In the genomic region with DNA sequence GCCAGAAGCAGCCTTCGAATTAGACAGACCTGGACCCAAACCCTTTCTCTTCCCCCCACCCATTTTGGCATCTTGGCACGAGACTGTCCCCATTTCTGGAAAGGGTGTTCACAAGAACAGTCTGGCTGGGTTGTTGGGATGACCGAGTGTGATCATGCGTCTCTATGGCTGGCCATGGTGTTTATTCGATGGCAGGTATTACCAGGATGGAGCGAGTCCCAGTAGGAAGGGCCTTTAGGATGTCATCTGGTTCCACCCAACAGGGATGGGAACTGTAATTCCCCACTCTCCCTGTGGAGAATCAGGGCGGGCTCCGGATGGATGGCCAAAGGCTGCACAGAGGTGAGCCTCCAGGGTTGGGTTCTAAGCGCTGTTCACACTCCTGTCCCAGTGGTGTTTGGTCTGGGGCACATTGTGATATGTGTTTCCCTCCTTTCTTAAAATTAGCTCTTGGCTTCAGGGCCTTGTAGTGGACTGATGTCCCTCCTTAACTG, we compare ENCODE assay signal across 8 cellular contexts. TPM values are rescaled to one million over a fixed set of nuclear protein-coding genes. Genes with fewer than 3 reads are reported as not detected.
DNase-seq lines count a peak whose midpoint lies in the region; ATAC-seq and TF ChIP-seq lines count a peak whose summit lies in the region.

No MANE protein-coding gene starts in this region.

- H3K4me3 ChIP-seq in Caco-2 (ENCODE audit: low read depth, low read length) (no peak overlapping the region), Loucy (ENCODE audit: low read length, poor library complexity, severe bottlenecking) (peak overlapping the region; percentile 75), trophoblast cell (ENCODE audit: low read depth, low read length) (no peak overlapping the region)

- peaks cover 26% of the 10 kb centered on the region for H3K79me1 ChIP-seq in trophoblast cell (ENCODE audit: low read length)

- peaks cover 16% of the 10 kb centered on the region for H3F3A ChIP-seq in Loucy (ENCODE audit: low read depth)

- peak overlapping the region; percentile 45 for H2AK5ac ChIP-seq in trophoblast cell (ENCODE audit: low read length)

- H3K23ac ChIP-seq in trophoblast cell (ENCODE audit: low read length), result no peak overlapping the region

- CTCF ChIA-PET in Caco-2 (lab: Charles Lee), result interaction anchor here (1.1 to 2.6 kb wide), 2 partner anchors 18 to 125 kb away, joined by 4 to 7 read pairs; no protein-coding TSS in a partner anchor

- intact Hi-C loops in Caco-2 (cut with micrococcal nuclease; ENCODE audit: unreplicated experiment), result loop anchor here (5.0 kb wide), 1 partner anchor 123 kb away; a partner anchor contains a TSS
- intact Hi-C loops in dendritic cell treated with granulocyte-macrophage colony-stimulating factor and Interleukin-4, amounts not matched to agents 40 ng/mL and 50 ng/mL, for 4 days (cut with micrococcal nuclease), result no loop called here

- H3K4me3 Mint-ChIP-seq in Caco-2 (ENCODE audit: unreplicated experiment), result peak overlapping the region; percentile 67
- H3K4me3 Mint-ChIP-seq in dendritic cell treated with granulocyte-macrophage colony-stimulating factor and Interleukin-4, amounts not matched to agents 40 ng/mL and 50 ng/mL, for 4 days, result no peak overlapping the region

- H3K36me3 ChIP-seq in Caco-2 (ENCODE audit: control insufficient read depth, insufficient read depth, low read length) (no peaks in the 10 kb centered on the region), Loucy (ENCODE audit: insufficient read depth, low read length) (peaks cover 13% of the 10 kb centered on the region; the same call in 1 of the 2 replicates), trophoblast cell (ENCODE audit: control insufficient read depth in 1 of 2, insufficient read depth in 2 of 2, low read length in 2 of 2) (no peaks in the 10 kb centered on the region)

- peak overlapping the region; percentile 73 for H3K18ac ChIP-seq in trophoblast cell (ENCODE audit: low read length)

- DNase-seq in Caco-2 (no peak), trophoblast cell (no peak), epidermal melanocyte (ENCODE audit: insufficient read length, low spot score) (no peak), DMS79 treated with DMSO at 0.1 percent for 48 hours (lab: John Stamatoyannopoulos, UW) (no peak)
- no peak for DNase-seq in stimulated activated CD4-positive, alpha-beta T cell treated with anti-CD3 and anti-CD28 coated beads, Interleukin-4, amount 100 ng/mL, for 1 hour

- peak overlapping the region; percentile 66 for H2BK12ac ChIP-seq in trophoblast cell (ENCODE audit: low read length)

- H3K4me1 Mint-ChIP-seq in Caco-2 (ENCODE audit: low read depth, unreplicated experiment), result peaks cover 27% of the 10 kb centered on the region
- peaks cover 54% of the 10 kb centered on the region for H3K4me1 Mint-ChIP-seq in dendritic cell treated with granulocyte-macrophage colony-stimulating factor and Interleukin-4, amounts not matched to agents 40 ng/mL and 50 ng/mL, for 4 days (ENCODE audit: low read depth)

- no TSS peak for BruUV-seq in Caco-2 (replicated peaks; lab: Mats Ljungman, UMichigan)

- H2AFZ ChIP-seq in Loucy (ENCODE audit: low read length), result no peak overlapping the region
- peak overlapping the region; percentile 37 for H2AFZ ChIP-seq in trophoblast cell (ENCODE audit: insufficient read depth, low read length, poor library complexity)

- peak overlapping the region; percentile 46 for H3K4ac ChIP-seq in trophoblast cell (ENCODE audit: low read depth, low read length)

- H3K4me2 ChIP-seq in Loucy (ENCODE audit: low read depth, low read length, poor library complexity, severe bottlenecking) (peak overlapping the region; percentile 92), trophoblast cell (ENCODE audit: low read length) (no peak overlapping the region)

- H2BK120ac ChIP-seq in trophoblast cell (ENCODE audit: insufficient read depth, low read length, poor library complexity), result peak overlapping the region; percentile 89

- peak overlapping the region; percentile 60 for H2BK5ac ChIP-seq in trophoblast cell (ENCODE audit: low read depth, low read length, poor library complexity)

- H3K27ac ChIP-seq in trophoblast cell (ENCODE audit: low read depth, low read length), result peak overlapping the region; percentile 83

- H3K79me2 ChIP-seq in Loucy (ENCODE audit: insufficient read depth, low read length) (peaks cover 40% of the 10 kb centered on the region), trophoblast cell (ENCODE audit: control insufficient read depth, insufficient read depth, low read length, poor library complexity) (no peaks in the 10 kb centered on the region)

- H3K27ac Mint-ChIP-seq in Caco-2 (ENCODE audit: unreplicated experiment), result peak overlapping the region; percentile 97
- H3K27ac Mint-ChIP-seq in dendritic cell treated with granulocyte-macrophage colony-stimulating factor and Interleukin-4, amounts not matched to agents 40 ng/mL and 50 ng/mL, for 4 days, result peak overlapping the region; percentile 88

- H3K27me3 ChIP-seq in Caco-2 (replicated peaks; ENCODE audit: control insufficient read depth, insufficient read depth, low read length) (no peaks in the 10 kb centered on the region), Loucy (ENCODE audit: insufficient read depth, low read length, poor library complexity, severe bottlenecking) (no peaks in the 10 kb centered on the region), trophoblast cell (ENCODE audit: insufficient read depth, low read length) (no peaks in the 10 kb centered on the region)

- no peak for ATAC-seq in GM18868 (IDR thresholded peaks at IDR 0.05; ENCODE audit: unreplicated experiment)

- H3K14ac ChIP-seq in trophoblast cell (ENCODE audit: low read length), result peak overlapping the region; percentile 86

- H3K9me3 Mint-ChIP-seq in Caco-2 (ENCODE audit: unreplicated experiment), result peaks cover 9% of the 10 kb centered on the region
- H3K9me3 Mint-ChIP-seq in dendritic cell treated with granulocyte-macrophage colony-stimulating factor and Interleukin-4, amounts not matched to agents 40 ng/mL and 50 ng/mL, for 4 days, result peaks cover 8% of the 10 kb centered on the region

- H4K8ac ChIP-seq in trophoblast cell (ENCODE audit: low read depth, low read length), result peak overlapping the region; percentile 78

- peak overlapping the region; percentile 98 for H3K9ac ChIP-seq in Loucy (ENCODE audit: low read depth, low read length, poor library complexity, severe bottlenecking)
- H3K9ac ChIP-seq in trophoblast cell (ENCODE audit: low read length), result no peak overlapping the region

- no peaks in the 10 kb centered on the region for H4K20me1 ChIP-seq in Loucy (ENCODE audit: insufficient read depth, low read length, poor library complexity, severe bottlenecking)

- H3K4me1 ChIP-seq in Caco-2, result peaks cover 29% of the 10 kb centered on the region
- H3K4me1 ChIP-seq in Loucy (ENCODE audit: insufficient read depth, low read length, poor library complexity, severe bottlenecking), result peaks cover 59% of the 10 kb centered on the region
- H3K4me1 ChIP-seq in trophoblast cell (ENCODE audit: control insufficient read depth in 1 of 2, insufficient read depth in 2 of 2, low read length in 2 of 2), result peaks cover 16 to 19% of the 10 kb centered on the region in 2 experiments

- peak overlapping the region; percentile 90 for H4K91ac ChIP-seq in trophoblast cell (ENCODE audit: low read depth, low read length)

- no peaks in the 10 kb centered on the region for H3K27me3 Mint-ChIP-seq in Caco-2 (ENCODE audit: insufficient read depth, unreplicated experiment)
- H3K27me3 Mint-ChIP-seq in dendritic cell treated with granulocyte-macrophage colony-stimulating factor and Interleukin-4, amounts not matched to agents 40 ng/mL and 50 ng/mL, for 4 days, result no peaks in the 10 kb centered on the region

- TF ChIP-seq CTCF in Caco-2 (IDR thresholded peaks at IDR 0.05; ENCODE audit: insufficient read depth in 1 of 2, low read depth in 1 of 2, low read length in 1 of 2, severe bottlenecking in 1 of 2, unreplicated experiment in 1 of 2) (no peak), Loucy (conservative IDR thresholded peaks at IDR 0.05; ENCODE audit: low read length) (no peak)

- no CpG with 5 or more reads among the region's 9 CpGs for WGBS in trophoblast cell (ENCODE audit: extremely low coverage, insufficient coverage, insufficient read length)

- H3K9me2 ChIP-seq in Loucy (replicated peaks; ENCODE audit: low read depth, low read length), result no peaks in the 10 kb centered on the region

- POLR2A ChIA-PET in Caco-2 (lab: Charles Lee), result no interaction called here

- no peaks in the 10 kb centered on the region for H3K9me3 ChIP-seq in Caco-2
- no peaks in the 10 kb centered on the region; the same call in 1 of the 2 replicates for H3K9me3 ChIP-seq in Loucy (ENCODE audit: insufficient read depth, low read depth, low read length)
- H3K9me3 ChIP-seq in trophoblast cell (ENCODE audit: insufficient read depth, low read depth, low read length), result peaks cover 2% of the 10 kb centered on the region

- no peak overlapping the region for H4K12ac ChIP-seq in trophoblast cell (ENCODE audit: low read depth, low read length)

- H3K36me3 Mint-ChIP-seq in Caco-2 (ENCODE audit: insufficient read depth, unreplicated experiment), result peaks cover 39% of the 10 kb centered on the region
- H3K36me3 Mint-ChIP-seq in dendritic cell treated with granulocyte-macrophage colony-stimulating factor and Interleukin-4, amounts not matched to agents 40 ng/mL and 50 ng/mL, for 4 days (ENCODE audit: low read depth), result no peaks in the 10 kb centered on the region

RNA-seq across cellular contexts. Expression of a gene that starts 33.4 kb away (rescaled TPM):
- 232 and 247 TPM in 2 replicates for total RNA-seq in Caco-2 (2022)
- 330 and 331 TPM in 2 replicates for polyA plus RNA-seq in trophoblast cell (2013)
